Comparison of ENCODE assay signal across 24 cellular contexts in genomic region chr6:25058387-25058786, GRCh38.
DNase-seq lines count a peak whose midpoint lies in the region; ATAC-seq, FAIRE-seq and TF ChIP-seq lines count a peak whose summit lies in the region.
"Had no signal": no experiment of that assay in that cellular context is flagged by ENCODE, and none has a peak within 500 bp of the region (broad histone marks: within the 10 kb centered on the region; RNA-seq: fewer than 3 reads in every experiment).

No MANE protein-coding gene starts in this region.

- H3K36me3 ChIP-seq in BLaER1 treated with 17β-estradiol and CSF1 and Interleukin-3, amounts not matched to agents 10 nM and 100 nM, result no peaks in the 10 kb centered on the region
- H3K36me3 ChIP-seq: MG63 had no signal

- H3K36me3 Mint-ChIP-seq in activated B cell treated with CpG ODN at 0.5 μM for 24 hours (ENCODE audit: low read depth), result no peaks in the 10 kb centered on the region
- no peaks in the 10 kb centered on the region for H3K36me3 Mint-ChIP-seq in dendritic cell treated with granulocyte-macrophage colony-stimulating factor and Interleukin-4, amounts not matched to agents 40 ng/mL and 50 ng/mL, for 4 days (ENCODE audit: low read depth)
- H3K36me3 Mint-ChIP-seq: CD4-positive, CD25-positive, alpha-beta regulatory T cell had no signal

- TF ChIP-seq CTCF in activated B cell treated with CpG ODN at 0.5 μM for 24 hours (IDR thresholded peaks at IDR 0.05), result no peak

- FAIRE-seq in GM12891 (lab: Jason Lieb, UNC), result no peak
- FAIRE-seq: G401.6 had no signal

- H4K20me1 ChIP-seq in BLaER1 treated with 17β-estradiol and CSF1 and Interleukin-3, amounts not matched to agents 10 nM and 100 nM, result no peaks in the 10 kb centered on the region

- H3K4me2 ChIP-seq in BLaER1 treated with 17β-estradiol and CSF1 and Interleukin-3, amounts not matched to agents 10 nM and 100 nM, result peak overlapping the region in 6 of 11 experiments; percentile 5 to 74 (median 52); a peak in 11 of 22 replicates

- no peaks in the 10 kb centered on the region for H3K27me3 ChIP-seq in BLaER1 treated with 17β-estradiol and CSF1 and Interleukin-3, amounts not matched to agents 10 nM and 100 nM
- H3K27me3 ChIP-seq: MG63 had no signal

- in situ Hi-C loops in G401 (cut with HindIII; ENCODE audit: low sequenced_read_pairs), result no loop called here

- H3K27ac ChIP-seq in BLaER1 treated with 17β-estradiol and CSF1 and Interleukin-3, amounts not matched to agents 10 nM and 100 nM, result peak overlapping the region in 3 of 11 experiments; percentile 3 to 15 (median 13); a peak in 2 of 22 replicates

- no peaks in the 10 kb centered on the region for H3K9me3 Mint-ChIP-seq in activated B cell treated with CpG ODN at 0.5 μM for 24 hours
- no peaks in the 10 kb centered on the region for H3K9me3 Mint-ChIP-seq in dendritic cell treated with granulocyte-macrophage colony-stimulating factor and Interleukin-4, amounts not matched to agents 40 ng/mL and 50 ng/mL, for 4 days

- intact Hi-C loops in activated B cell treated with CpG ODN at 0.5 μM for 24 hours (cut with micrococcal nuclease), result no loop called here
- intact Hi-C loops in dendritic cell treated with granulocyte-macrophage colony-stimulating factor and Interleukin-4, amounts not matched to agents 40 ng/mL and 50 ng/mL, for 4 days (cut with micrococcal nuclease), result no loop called here

- peaks cover 60% of the 10 kb centered on the region for H3K4me1 Mint-ChIP-seq in activated B cell treated with CpG ODN at 0.5 μM for 24 hours
- peaks cover 52% of the 10 kb centered on the region for H3K4me1 Mint-ChIP-seq in dendritic cell treated with granulocyte-macrophage colony-stimulating factor and Interleukin-4, amounts not matched to agents 40 ng/mL and 50 ng/mL, for 4 days (ENCODE audit: low read depth)

- H3K9me3 ChIP-seq in BLaER1 treated with 17β-estradiol and CSF1 and Interleukin-3, amounts not matched to agents 10 nM and 100 nM (replicated peaks in 1 of 11), result peaks cover 0 to 12% (median 7%) of the 10 kb centered on the region in 11 experiments; a peak in 11 of 22 replicates
- H3K9me3 ChIP-seq: MG63 had no signal

- no peak for TF ChIP-seq POLR2A in GM12891 (IDR thresholded peaks at IDR 0.05; ENCODE audit: low read depth, low read length)

- no peaks in the 10 kb centered on the region for H3K27me3 Mint-ChIP-seq in activated B cell treated with CpG ODN at 0.5 μM for 24 hours
- H3K27me3 Mint-ChIP-seq in dendritic cell treated with granulocyte-macrophage colony-stimulating factor and Interleukin-4, amounts not matched to agents 40 ng/mL and 50 ng/mL, for 4 days, result no peaks in the 10 kb centered on the region
- H3K27me3 Mint-ChIP-seq: CD4-positive, CD25-positive, alpha-beta regulatory T cell had no signal

- peaks cover 43 to 57% (median 49%) of the 10 kb centered on the region in 10 experiments for H3K4me1 ChIP-seq in BLaER1 treated with 17β-estradiol and CSF1 and Interleukin-3, amounts not matched to agents 10 nM and 100 nM

- DNase-seq in GM12891 (ENCODE audit: insufficient read length, low spot score) (no peak), activated B cell treated with CpG ODN at 0.5 μM for 24 hours (no peak), G401 (ENCODE audit: low spot score) (no peak)
- no peak for DNase-seq in effector CD4-positive, alpha-beta T cell
- DNase-seq: ACHN; CD4-positive, CD25-positive, alpha-beta regulatory T cell; COR-L47; DMS 273 treated with DMSO at 0.1 percent for 48 hours; DND-41; Karpas-422; MG63; NCI-H1048; NCI-H1436; NCI-H2029; NCI-H345; NCI-H524 treated with DMSO at 0.1 percent for 48 hours; PC-3; RPMI8226; SHP77 treated with DMSO at 0.1 percent for 48 hours had no signal

- CTCF ChIA-PET in activated B cell treated with CpG ODN at 0.5 μM for 24 hours (lab: Charles Lee), result no interaction called here

- POLR2A ChIA-PET in activated B cell treated with CpG ODN at 0.5 μM for 24 hours (lab: Charles Lee), result no interaction called here

- H3K9ac ChIP-seq in BLaER1 treated with 17β-estradiol and CSF1 and Interleukin-3, amounts not matched to agents 10 nM and 100 nM, result no peak overlapping the region

- no peak overlapping the region for H3K4me3 ChIP-seq in BLaER1 treated with 17β-estradiol and CSF1 and Interleukin-3, amounts not matched to agents 10 nM and 100 nM
- H3K4me3 ChIP-seq: MG63 had no signal

- H3K4me3 Mint-ChIP-seq in activated B cell treated with CpG ODN at 0.5 μM for 24 hours, result no peak overlapping the region
- no peak overlapping the region for H3K4me3 Mint-ChIP-seq in dendritic cell treated with granulocyte-macrophage colony-stimulating factor and Interleukin-4, amounts not matched to agents 40 ng/mL and 50 ng/mL, for 4 days
- H3K4me3 Mint-ChIP-seq: CD4-positive, CD25-positive, alpha-beta regulatory T cell had no signal

- ATAC-seq in activated B cell treated with CpG ODN at 0.5 μM for 24 hours (ENCODE audit: low read depth) (no peak), GM18867 (IDR thresholded peaks at IDR 0.05; ENCODE audit: unreplicated experiment) (no peak)
- ATAC-seq: PC-3, SK-N-SH treated with all-trans-retinoic acid at 6 μM for 48 hours had no signal

- H3K27ac Mint-ChIP-seq in activated B cell treated with CpG ODN at 0.5 μM for 24 hours, result peak overlapping the region; percentile 46
- peak overlapping the region; percentile 77 for H3K27ac Mint-ChIP-seq in dendritic cell treated with granulocyte-macrophage colony-stimulating factor and Interleukin-4, amounts not matched to agents 40 ng/mL and 50 ng/mL, for 4 days

TF ChIP-seq in GM12891, 5 proteins besides CTCF, POLR2A, EP300 and RAD21:
- no peak for TF ChIP-seq POLR2AphosphoS5 (IDR thresholded peaks at IDR 0.05; ENCODE audit: low read depth, low read length)
- no peak for TF ChIP-seq TAF1 (IDR thresholded peaks at IDR 0.05; ENCODE audit: low read depth, low read length)
- TF ChIP-seq PAX5 (IDR thresholded peaks at IDR 0.05; ENCODE audit: insufficient read depth, low read length, severe bottlenecking), result no peak
- peak; percentile 43; the same call in 1 of the 2 replicates for TF ChIP-seq SPI1 (IDR thresholded peaks at IDR 0.05; ENCODE audit: low read depth, low read length)
- TF ChIP-seq POU2F2 (IDR thresholded peaks at IDR 0.05; ENCODE audit: low read depth, low read length), result no peak
